Comparison of ENCODE assay signal across 9 cellular contexts in genomic region chr2:42102606-42103450, GRCh38. TPM values are rescaled to one million over a fixed set of nuclear protein-coding genes. Genes with fewer than 3 reads are reported as not detected.
DNase-seq lines count a peak whose midpoint lies in the region; ATAC-seq, FAIRE-seq and TF ChIP-seq lines count a peak whose summit lies in the region.
"Had no signal": no experiment of that assay in that cellular context is flagged by ENCODE, and none has a peak within 500 bp of the region (broad histone marks: within the 10 kb centered on the region; RNA-seq: fewer than 3 reads in every experiment).

No MANE protein-coding gene starts in this region.

- peaks cover 5% of the 10 kb centered on the region for H3K9me3 Mint-ChIP-seq in mesothelial cell of epicardium

- TF ChIP-seq CTCF in PC-9 (conservative IDR thresholded peaks at IDR 0.05) (no peak), coronary artery (IDR thresholded peaks at IDR 0.05) (no peak), mesothelial cell of epicardium (IDR thresholded peaks at IDR 0.05; ENCODE audit: unreplicated experiment) (no peak), upper lobe of right lung (IDR thresholded peaks at IDR 0.05) (no peak)

- H3K4me1 ChIP-seq in PC-9 (replicated peaks; ENCODE audit: insufficient read depth) (peaks cover 41% of the 10 kb centered on the region), upper lobe of right lung (peaks cover 57% of the 10 kb centered on the region)

- H3K9me2 ChIP-seq in PC-9 (ENCODE audit: insufficient read depth) = no peaks in the 10 kb centered on the region

- POLR2A ChIA-PET in PC-9 (lab: Charles Lee; ENCODE audit: unreplicated experiment) = interaction anchor here (0.6 to 0.7 kb wide), 3 partner anchors 30 to 1738 kb away, joined by 3 to 9 read pairs (median 5); no protein-coding TSS in a partner anchor

- H2AFZ ChIP-seq in PC-9 = no peak overlapping the region

- no peaks in the 10 kb centered on the region for H3K36me3 Mint-ChIP-seq in mesothelial cell of epicardium

- ATAC-seq in upper lobe of right lung = peak; percentile 55

- H3K4me3 Mint-ChIP-seq in mesothelial cell of epicardium = peak overlapping the region; percentile 54

- BruUV-seq in PC-9 (replicated peaks; lab: Mats Ljungman, UMichigan) = TSS peak; percentile 78

- FAIRE-seq in HTR-8/SVneo (lab: Jason Lieb, UNC) = no peak
- FAIRE-seq: G401.6 had no signal

- no peaks in the 10 kb centered on the region for H3K79me2 ChIP-seq in PC-9 (ENCODE audit: low read depth)

- H3K27ac ChIP-seq in PC-9 = no peak overlapping the region
- peak overlapping the region; percentile 86 to 95 for H3K27ac ChIP-seq in coronary artery
- H3K27ac ChIP-seq in upper lobe of right lung = peak overlapping the region; percentile 85

- peaks cover 21% of the 10 kb centered on the region; the same call in 1 of the 2 replicates for H3F3A ChIP-seq in PC-9 (ENCODE audit: insufficient read depth, low read depth)

- H4K20me1 ChIP-seq in PC-9 (ENCODE audit: insufficient read depth) = no peaks in the 10 kb centered on the region

- CTCF ChIA-PET in PC-9 (lab: Charles Lee) = interaction anchor here (0.7 kb wide), 1 partner anchor 698 kb away, joined by 5 read pairs; no protein-coding TSS in a partner anchor

- H3K27ac Mint-ChIP-seq in mesothelial cell of epicardium = peak overlapping the region; percentile 96

- H3K4me2 ChIP-seq in PC-9 = peak overlapping the region; percentile 24

- no peak overlapping the region for H3K4me3 ChIP-seq in PC-9
- H3K4me3 ChIP-seq in coronary artery = peak overlapping the region; percentile 75
- H3K4me3 ChIP-seq in upper lobe of right lung = peak overlapping the region; percentile 51

- H3K4me1 Mint-ChIP-seq in mesothelial cell of epicardium = peaks cover 37% of the 10 kb centered on the region

- intact Hi-C loops in PC-9 (cut with micrococcal nuclease; ENCODE audit: unreplicated experiment) (loop anchor here (2.0 kb wide), 3 partner anchors 16 to 66 kb away; partner anchors contain the start of gene EML4), upper lobe of right lung (cut with DNase I) (no loop called here)

- H3K27me3 ChIP-seq in PC-9 (ENCODE audit: insufficient read depth, low read depth) (no peaks in the 10 kb centered on the region), upper lobe of right lung (no peaks in the 10 kb centered on the region)

- DNase-seq in stimulated activated CD4-positive, alpha-beta T cell treated with anti-CD3 and anti-CD28 coated beads, Interleukin-15, amount 100 ng/mL, for 24 hours = peak; percentile 49
- no peak for DNase-seq in stimulated activated CD4-positive, alpha-beta T cell treated with anti-CD3 and anti-CD28 coated beads, Interleukin-12 subunit alpha, Interleukin-12 subunit beta, amount 100 ng/mL, for 4 hours
- DNase-seq in PC-9 (peak in 1 of 2 experiments; percentile 83), coronary artery (ENCODE audit: low spot score) (no peak), mesothelial cell of epicardium (ENCODE audit: low spot score in 2 of 2, unreplicated experiment in 2 of 2) (peak; percentile 50 to 59), upper lobe of right lung (peak; percentile 87), HTR-8/SVneo (ENCODE audit: insufficient read length, low spot score) (no peak), NCI-H748 treated with DMSO at 0.1 percent for 48 hours (lab: John Stamatoyannopoulos, UW) (no peak)

- H3K36me3 ChIP-seq in PC-9 (ENCODE audit: low read depth) = no peaks in the 10 kb centered on the region
- H3K36me3 ChIP-seq in upper lobe of right lung = no peaks in the 10 kb centered on the region

- no peaks in the 10 kb centered on the region for H3K27me3 Mint-ChIP-seq in mesothelial cell of epicardium (ENCODE audit: low read depth)

- H3K9me3 ChIP-seq in PC-9 (ENCODE audit: insufficient read depth, low read depth) (peaks cover 7% of the 10 kb centered on the region; the same call in 1 of the 2 replicates), upper lobe of right lung (no peaks in the 10 kb centered on the region)

RNA-seq across cellular contexts. Expression of gene PKDCC, which starts 55.0 kb away (rescaled TPM):
- 3.9 and 5.5 TPM in 2 replicates for total RNA-seq in PC-9 (2021)
- 112 to 131 TPM (median 123 TPM) in 3 replicates for total RNA-seq in mesothelial cell of epicardium
- total RNA-seq in upper lobe of right lung = 65.5 TPM

Comparison
In these comparisons a context has a peak if more than half of its experiments do, and no peak if none do; other contexts are left out.
1. DNase-seq: peak in stimulated activated CD4-positive, alpha-beta T cell treated with anti-CD3 and anti-CD28 coated beads, Interleukin-15, amount 100 ng/mL, for 24 hours (single experiment), mesothelial cell of epicardium (2 of 2) and upper lobe of right lung (single experiment); none in stimulated activated CD4-positive, alpha-beta T cell treated with anti-CD3 and anti-CD28 coated beads, Interleukin-12 subunit alpha, Interleukin-12 subunit beta, amount 100 ng/mL, for 4 hours (single experiment), coronary artery (single experiment), HTR-8/SVneo (single experiment) and NCI-H748 treated with DMSO at 0.1 percent for 48 hours (single experiment).
2. RNA of gene PKDCC, which starts 55.0 kb away (total RNA-seq): 112 to 131 TPM in mesothelial cell of epicardium and 65.5 TPM in upper lobe of right lung (single experiment); 3.9 to 5.5 TPM in PC-9; every median in the first group is over 10 times any median in the second.